ENCODE assay signal across 23 cellular contexts in genomic region chr1:147565189-147565980, GRCh38.
"Had no signal": no experiment of that assay in that cellular context is flagged by ENCODE, and none has a peak within 500 bp of the region (broad histone marks: within the 10 kb centered on the region; RNA-seq: fewer than 3 reads in every experiment).

No MANE protein-coding gene starts in this region.

- H3K9me3 Mint-ChIP-seq: natural killer cell; stimulated activated memory B cell treated with anti-CD40 and anti-IgM and Interleukin-4, amounts not matched to agents 10 μg/mL and 1 μg/mL and 100 μg/mL, for 72 hours had no signal

- H3K27ac Mint-ChIP-seq: natural killer cell; stimulated activated memory B cell treated with anti-CD40 and anti-IgM and Interleukin-4, amounts not matched to agents 10 μg/mL and 1 μg/mL and 100 μg/mL, for 72 hours had no signal

- H3K27me3 ChIP-seq: esophagus squamous epithelium, ovary, sigmoid colon, testis, tibial artery, upper lobe of right lung, uterus had no signal

- H3K4me1 Mint-ChIP-seq: natural killer cell; stimulated activated memory B cell treated with anti-CD40 and anti-IgM and Interleukin-4, amounts not matched to agents 10 μg/mL and 1 μg/mL and 100 μg/mL, for 72 hours had no signal

- H3K4me3 Mint-ChIP-seq: natural killer cell; stimulated activated memory B cell treated with anti-CD40 and anti-IgM and Interleukin-4, amounts not matched to agents 10 μg/mL and 1 μg/mL and 100 μg/mL, for 72 hours had no signal

- H3K4me1 ChIP-seq: lower lobe of right lung, psoas muscle, sigmoid colon, spleen, testis, tibial artery, upper lobe of right lung had no signal

- ATAC-seq: left ventricle myocardium superior; lower lobe of right lung; natural killer cell; psoas muscle; stimulated activated memory B cell treated with anti-CD40 and anti-IgM and Interleukin-4, amounts not matched to agents 10 μg/mL and 1 μg/mL and 100 μg/mL, for 72 hours; stimulated activated naive CD8-positive, alpha-beta T cell treated with anti-CD3 and anti-CD28 coated beads, Interleukin-15, Interleukin-2, amounts not matched to agents 100 U/mL and 50 U/mL, for 24 hours; upper lobe of right lung had no signal

- H3K4me3 ChIP-seq: coronary artery, esophagus squamous epithelium, lower lobe of right lung, ovary, psoas muscle, sigmoid colon, skin epidermis, spleen, testis, tibial artery, upper lobe of right lung, uterus had no signal

- H3K9me3 ChIP-seq: esophagus squamous epithelium, lower lobe of right lung, ovary, psoas muscle, sigmoid colon, spleen, testis, tibial artery, upper lobe of right lung, uterus had no signal

- H3K27ac ChIP-seq: coronary artery, esophagus squamous epithelium, lower lobe of right lung, ovary, psoas muscle, sigmoid colon, skin epidermis, spleen, testis, tibial artery, upper lobe of right lung, uterus had no signal

- H3K36me3 ChIP-seq: esophagus squamous epithelium, lower lobe of right lung, ovary, sigmoid colon, spleen, tibial artery, upper lobe of right lung, uterus had no signal

- DNase-seq: dermis blood vessel endothelial cell; effector memory CD4-positive, alpha-beta T cell; esophagus squamous epithelium; left ventricle myocardium superior; lower lobe of right lung; natural killer cell; occipital lobe; ovary; posterior cingulate gyrus; psoas muscle; right cardiac atrium; sigmoid colon; spleen; stimulated activated CD4-positive, alpha-beta T cell treated with anti-CD3 and anti-CD28 coated beads, Interleukin-4, amount 100 ng/mL, for 4 hours; stimulated activated naive CD8-positive, alpha-beta T cell treated with anti-CD3 and anti-CD28 coated beads, Interleukin-15, Interleukin-2, amounts not matched to agents 100 U/mL and 50 U/mL, for 24 hours; substantia nigra; testis; tibial artery; upper lobe of right lung; uterus had no signal

- H3K36me3 Mint-ChIP-seq: natural killer cell; stimulated activated memory B cell treated with anti-CD40 and anti-IgM and Interleukin-4, amounts not matched to agents 10 μg/mL and 1 μg/mL and 100 μg/mL, for 72 hours had no signal
